ENCODE assay signal across 36 cellular contexts in the genomic region with DNA sequence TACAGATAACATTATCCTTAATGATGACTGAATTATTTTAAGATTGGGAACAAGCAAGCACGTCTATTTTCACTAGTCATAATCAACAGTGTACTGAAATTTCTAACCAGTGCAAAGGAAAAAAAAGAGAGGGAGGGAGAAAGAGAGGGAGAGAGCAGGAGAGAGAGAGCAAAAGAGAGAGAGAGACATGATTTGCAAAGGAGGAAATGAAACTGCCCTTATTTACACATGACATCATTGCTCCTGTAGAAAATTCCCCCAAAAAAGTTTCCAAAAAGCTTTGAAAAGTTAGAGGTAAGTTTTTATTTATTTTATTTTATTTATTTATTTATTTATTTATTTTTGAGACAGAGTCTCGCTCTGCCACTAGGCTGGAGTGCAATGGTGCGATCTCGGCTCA.
"Had no signal": no experiment of that assay in that cellular context is flagged by ENCODE, and none has a peak within 500 bp of the region (broad histone marks: within the 10 kb centered on the region; RNA-seq: fewer than 3 reads in every experiment).

No MANE protein-coding gene starts in this region.

- ATAC-seq: activated CD8-positive, alpha-beta T cell treated with anti-CD3 and anti-CD28 coated beads for 36 hours; activated naive CD4-positive, alpha-beta T cell treated with anti-CD3 and anti-CD28 coated beads, Interleukin-2, amount 50 U/mL, for 72 hours; activated T-cell treated with anti-CD3 and anti-CD28 coated beads, Interleukin-2, amount 50 U/mL, for 4 hours; activated T-cell treated with anti-CD3 and anti-CD28 coated beads, Interleukin-2, amount 50 U/mL, for 72 hours; activated T-helper 17 cell treated with anti-CD3 and anti-CD28 coated beads, Interleukin-2, amount 50 U/mL, for 72 hours; body of pancreas had no signal

- DNase-seq: activated B cell treated with CpG ODN at 0.5 μM for 24 hours; activated CD4-positive, alpha-beta memory T cell treated with anti-CD3 and anti-CD28 coated beads for 36 hours; activated CD4-positive, alpha-beta T cell treated with anti-CD3 and anti-CD28 coated beads for 4 hours; activated CD4-positive, alpha-beta T cell treated with anti-CD3 and anti-CD28 coated beads, Interleukin-2, amount 10 ng/mL, durations not matched to agents 24 days and 14 days; activated CD4-positive, alpha-beta T cell treated with anti-CD3 and anti-CD28 coated beads, Interleukin-2, amount 50 U/mL, for 1 hour; activated CD4-positive, alpha-beta T cell treated with anti-CD3 and anti-CD28 coated beads, Interleukin-2, amount 50 U/mL, for 4 hours; activated CD4-positive, CD25-positive, alpha-beta regulatory T cell treated with anti-CD3 and anti-CD28 coated beads, Interleukin-2, amount 50 U/mL, for 72 hours; activated CD8-positive, alpha-beta memory T cell treated with anti-CD3 and anti-CD28 coated beads, Interleukin-2, amount 50 U/mL, for 4 hours; activated CD8-positive, alpha-beta T cell treated with anti-CD3 and anti-CD28 coated beads for 36 hours; activated effector memory CD4-positive, alpha-beta T cell treated with anti-CD3 and anti-CD28 coated beads, Interleukin-2, amount 50 U/mL, for 16 hours; activated gamma-delta T cell treated with Interleukin-2 at 50 U/mL for 16 hours; activated naive CD4-positive, alpha-beta T cell; activated naive CD4-positive, alpha-beta T cell treated with anti-CD3 and anti-CD28 coated beads for 36 hours; activated naive CD4-positive, alpha-beta T cell treated with anti-CD3 and anti-CD28 coated beads, Interleukin-2, amount 50 U/mL, for 16 hours; activated naive CD8-positive, alpha-beta T cell treated with anti-CD3 and anti-CD28 coated beads for 36 hours; activated T-cell treated with anti-CD3 and anti-CD28 coated beads for 4 hours; activated T-cell treated with anti-CD3 and anti-CD28 coated beads, Interleukin-2, amount 50 U/mL, for 1 hour; activated T-cell treated with anti-CD3 and anti-CD28 coated beads, Interleukin-2, amount 50 U/mL, for 4 hours; activated T-cell treated with anti-CD3 and anti-CD28 coated beads, Interleukin-2, amount 50 U/mL, for 72 hours; adrenal gland; amniotic stem cell; aorta; body of pancreas; brain microvascular endothelial cell; central memory CD4-positive, alpha-beta T cell; T-helper 2 cell; T-helper 9 cell had no signal

- H3K9me3 ChIP-seq: adrenal gland, body of pancreas, breast epithelium had no signal

- H3K27me3 Mint-ChIP-seq: activated B cell treated with CpG ODN at 0.5 μM for 24 hours; activated CD4-positive, alpha-beta memory T cell treated with anti-CD3 and anti-CD28 coated beads for 36 hours; activated CD4-positive, alpha-beta T cell treated with anti-CD3 and anti-CD28 coated beads, Interleukin-2, amount 10 ng/mL, durations not matched to agents 24 days and 14 days; activated CD8-positive, alpha-beta T cell treated with anti-CD3 and anti-CD28 coated beads for 36 hours; activated naive CD8-positive, alpha-beta T cell treated with anti-CD3 and anti-CD28 coated beads for 36 hours; activated T-helper 17 cell treated with anti-CD3 and anti-CD28 coated beads, Interleukin-2, amount 50 U/mL, for 72 hours had no signal

- H3K27ac ChIP-seq: adrenal gland, body of pancreas, brain microvascular endothelial cell, breast epithelium, VCaP had no signal

- H3K36me3 Mint-ChIP-seq: activated CD4-positive, alpha-beta memory T cell treated with anti-CD3 and anti-CD28 coated beads for 36 hours; activated naive CD4-positive, alpha-beta T cell treated with anti-CD3 and anti-CD28 coated beads, Interleukin-2, amount 50 U/mL, for 72 hours; activated naive CD8-positive, alpha-beta T cell treated with anti-CD3 and anti-CD28 coated beads for 36 hours had no signal

- H3K36me3 ChIP-seq: adrenal gland, brain microvascular endothelial cell, breast epithelium had no signal

- H3K27ac Mint-ChIP-seq: activated B cell treated with CpG ODN at 0.5 μM for 24 hours; activated CD4-positive, alpha-beta memory T cell treated with anti-CD3 and anti-CD28 coated beads for 36 hours; activated CD4-positive, alpha-beta T cell treated with anti-CD3 and anti-CD28 coated beads, Interleukin-2, amount 10 ng/mL, durations not matched to agents 24 days and 14 days; activated CD8-positive, alpha-beta T cell treated with anti-CD3 and anti-CD28 coated beads for 36 hours; activated naive CD4-positive, alpha-beta T cell treated with anti-CD3 and anti-CD28 coated beads for 36 hours; activated naive CD4-positive, alpha-beta T cell treated with anti-CD3 and anti-CD28 coated beads, Interleukin-2, amount 50 U/mL, for 72 hours; activated naive CD8-positive, alpha-beta T cell treated with anti-CD3 and anti-CD28 coated beads for 36 hours; activated T-cell treated with anti-CD3 and anti-CD28 coated beads, Interleukin-2, amount 50 U/mL, for 72 hours; activated T-helper 1 cell treated with anti-CD3 and anti-CD28 coated beads, Interleukin-12 subunit alpha, Interleukin-12 subunit beta, Interleukin-2, Interleukin-4 antibody, amounts not matched to agents 30 ng/mL and 10 ng/mL and 1 ng/mL, durations not matched to agents 14 hours and 24 hours and 36 hours; activated T-helper 17 cell treated with anti-CD3 and anti-CD28 coated beads, Interleukin-2, amount 50 U/mL, for 72 hours; T-helper 1 cell treated with Interleukin-12 subunit alpha and Interleukin-12 subunit beta and Interleukin-4 antibody, amounts not matched to agents 30 μg/mL and 1 μg/mL, for 36 hours; T-helper 2 cell treated with Interferon-gamma antibody and Interleukin-4, amounts not matched to agents 5 μg/mL and 100 μg/mL, for 36 hours had no signal

- H3K4me1 ChIP-seq: adrenal gland, body of pancreas, breast epithelium had no signal

- H3K4me3 Mint-ChIP-seq: activated B cell treated with CpG ODN at 0.5 μM for 24 hours; activated CD4-positive, alpha-beta memory T cell treated with anti-CD3 and anti-CD28 coated beads for 36 hours; activated CD4-positive, alpha-beta T cell treated with anti-CD3 and anti-CD28 coated beads, Interleukin-2, amount 10 ng/mL, durations not matched to agents 24 days and 14 days; activated CD8-positive, alpha-beta T cell treated with anti-CD3 and anti-CD28 coated beads for 36 hours; activated naive CD4-positive, alpha-beta T cell treated with anti-CD3 and anti-CD28 coated beads for 36 hours; activated naive CD8-positive, alpha-beta T cell treated with anti-CD3 and anti-CD28 coated beads for 36 hours; activated T-cell treated with anti-CD3 and anti-CD28 coated beads, Interleukin-2, amount 50 U/mL, for 4 hours; activated T-cell treated with anti-CD3 and anti-CD28 coated beads, Interleukin-2, amount 50 U/mL, for 72 hours; activated T-helper 1 cell treated with anti-CD3 and anti-CD28 coated beads, Interleukin-12 subunit alpha, Interleukin-12 subunit beta, Interleukin-2, Interleukin-4 antibody, amounts not matched to agents 30 ng/mL and 10 ng/mL and 1 ng/mL, durations not matched to agents 14 hours and 24 hours and 36 hours; activated T-helper 17 cell treated with anti-CD3 and anti-CD28 coated beads, Interleukin-2, amount 50 U/mL, for 72 hours; T-helper 1 cell treated with Interleukin-12 subunit alpha and Interleukin-12 subunit beta and Interleukin-4 antibody, amounts not matched to agents 30 μg/mL and 1 μg/mL, for 36 hours; T-helper 2 cell treated with Interferon-gamma antibody and Interleukin-4, amounts not matched to agents 5 μg/mL and 100 μg/mL, for 36 hours had no signal

- H3K9me3 Mint-ChIP-seq: activated CD4-positive, alpha-beta memory T cell treated with anti-CD3 and anti-CD28 coated beads for 36 hours; activated CD4-positive, alpha-beta T cell treated with anti-CD3 and anti-CD28 coated beads, Interleukin-2, amount 10 ng/mL, durations not matched to agents 24 days and 14 days; activated naive CD4-positive, alpha-beta T cell treated with anti-CD3 and anti-CD28 coated beads for 36 hours; activated naive CD8-positive, alpha-beta T cell treated with anti-CD3 and anti-CD28 coated beads for 36 hours; T-helper 1 cell treated with Interleukin-12 subunit alpha and Interleukin-12 subunit beta and Interleukin-4 antibody, amounts not matched to agents 30 μg/mL and 1 μg/mL, for 36 hours; T-helper 2 cell treated with Interferon-gamma antibody and Interleukin-4, amounts not matched to agents 5 μg/mL and 100 μg/mL, for 36 hours had no signal

- H3K27me3 ChIP-seq: adrenal gland, body of pancreas, brain microvascular endothelial cell, breast epithelium had no signal

- FAIRE-seq: astrocyte, TTC549 had no signal

- H3K4me1 Mint-ChIP-seq: activated B cell treated with CpG ODN at 0.5 μM for 24 hours; activated CD4-positive, alpha-beta T cell treated with anti-CD3 and anti-CD28 coated beads, Interleukin-2, amount 10 ng/mL, durations not matched to agents 24 days and 14 days; activated naive CD8-positive, alpha-beta T cell treated with anti-CD3 and anti-CD28 coated beads for 36 hours; activated T-helper 17 cell treated with anti-CD3 and anti-CD28 coated beads, Interleukin-2, amount 50 U/mL, for 72 hours had no signal

- H3K4me3 ChIP-seq: adrenal gland, body of pancreas, breast epithelium had no signal
